Comparison of ENCODE assay signal across 8 cellular contexts in the genomic region with DNA sequence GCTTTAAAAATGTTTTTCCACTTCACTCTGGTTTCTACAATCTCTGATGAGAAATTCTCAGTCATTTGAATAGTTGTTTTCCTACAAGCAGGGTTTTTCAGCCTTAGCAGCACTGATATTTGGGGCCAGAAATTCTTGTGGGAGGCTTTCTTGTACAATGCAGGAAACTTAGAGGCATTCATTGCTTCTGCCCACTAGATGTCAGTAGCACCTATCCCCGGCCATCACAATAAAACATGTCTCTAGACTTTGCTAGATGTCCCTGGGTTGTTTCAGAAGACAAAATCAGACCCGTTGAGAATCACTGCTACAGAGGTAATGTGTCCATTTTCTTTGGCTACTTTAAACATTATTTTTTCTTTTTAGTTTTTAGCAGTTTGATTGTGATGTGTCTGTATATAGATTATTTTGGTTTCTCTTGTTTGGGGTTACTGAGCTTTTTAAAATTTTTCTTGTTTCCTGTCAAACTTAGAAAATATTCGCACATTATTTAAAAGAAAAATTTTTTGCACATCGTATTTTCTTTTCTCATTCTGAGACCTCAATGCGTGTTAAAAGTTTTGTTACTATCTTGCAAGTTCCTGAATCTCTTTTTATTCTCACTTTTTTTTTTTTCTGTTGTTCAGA.
DNase-seq lines count a peak whose midpoint lies in the region; ATAC-seq and TF ChIP-seq lines count a peak whose summit lies in the region.

No MANE protein-coding gene starts in this region.

- no peaks in the 10 kb centered on the region for H4K20me1 ChIP-seq in OCI-LY1 (ENCODE audit: insufficient read depth, low read length)

- no peak overlapping the region for H3K27ac ChIP-seq in OCI-LY1 (ENCODE audit: low read depth, low read length, poor library complexity, severe bottlenecking)
- no peak overlapping the region for H3K27ac ChIP-seq in dorsolateral prefrontal cortex

- no peak overlapping the region for H3K9ac ChIP-seq in OCI-LY1 (ENCODE audit: low read length)

- peaks cover 55% of the 10 kb centered on the region for H3K4me1 Mint-ChIP-seq in mesothelial cell of epicardium

- no peak overlapping the region for H3K4me2 ChIP-seq in OCI-LY1 (ENCODE audit: low read length)

- no peaks in the 10 kb centered on the region for H3K9me3 ChIP-seq in OCI-LY1 (ENCODE audit: low read length)

- H3K27me3 ChIP-seq in OCI-LY1 (ENCODE audit: insufficient read depth, low read length) (no peaks in the 10 kb centered on the region), dorsolateral prefrontal cortex (no peaks in the 10 kb centered on the region)

- H3K79me2 ChIP-seq in OCI-LY1 (ENCODE audit: insufficient read depth, low read length) = no peaks in the 10 kb centered on the region

- TF ChIP-seq CTCF in OCI-LY1 (IDR thresholded peaks at IDR 0.05; ENCODE audit: low read length) (peak; percentile 59), dorsolateral prefrontal cortex (IDR thresholded peaks at IDR 0.05 in 54 of 56, conservative IDR thresholded peaks at IDR 0.05 in 2 of 56; ENCODE audit: low read depth in 1 of 56, partially characterized antibody in 56 of 56) (peak in 55 of 56 donors; percentile 17 to 68 (median 52)), mesothelial cell of epicardium (IDR thresholded peaks at IDR 0.05; ENCODE audit: unreplicated experiment) (peak; percentile 32)

- no peaks in the 10 kb centered on the region for H3K36me3 ChIP-seq in OCI-LY1 (ENCODE audit: insufficient read depth, low read length)

- no peaks in the 10 kb centered on the region for H3K9me2 ChIP-seq in OCI-LY1 (ENCODE audit: low read depth, low read length)

- no peaks in the 10 kb centered on the region for H3K27me3 Mint-ChIP-seq in mesothelial cell of epicardium (ENCODE audit: low read depth)

- H3K4me3 ChIP-seq in OCI-LY1 (ENCODE audit: low read depth, low read length, poor library complexity, severe bottlenecking) (no peak overlapping the region), dorsolateral prefrontal cortex (no peak overlapping the region)

- no peaks in the 10 kb centered on the region for H3K4me1 ChIP-seq in OCI-LY1 (ENCODE audit: insufficient read depth, low read length, severe bottlenecking)

- no peaks in the 10 kb centered on the region for H3F3A ChIP-seq in OCI-LY1 (ENCODE audit: insufficient read depth, low read length)

- DNase-seq in stimulated activated CD4-positive, alpha-beta T cell treated with anti-CD3 and anti-CD28 coated beads, Interleukin-15, amount 100 ng/mL, for 24 hours = peak; percentile 1
- no peak for DNase-seq in stimulated activated CD4-positive, alpha-beta T cell treated with anti-CD3 and anti-CD28 coated beads, Interleukin-2, amount 100 ng/mL, for 24 hours
- DNase-seq in HK-2 (ENCODE audit: unreplicated experiment) (peak; percentile 6), dorsolateral prefrontal cortex (peak in 1 of 10 donors; percentile 17), mesothelial cell of epicardium (ENCODE audit: low spot score in 2 of 2, unreplicated experiment in 2 of 2) (no peak)
- DNase-seq in stimulated activated CD4-positive, alpha-beta T cell treated with anti-CD3 and anti-CD28 coated beads, Interleukin-4, amount 100 ng/mL, for 1 hour = no peak

- intact Hi-C loops in dorsolateral prefrontal cortex (cut with DNase I) = no loop called here

- peak; percentile 91 for ATAC-seq in GM21576 (IDR thresholded peaks at IDR 0.05; ENCODE audit: unreplicated experiment)

- H3K9me3 Mint-ChIP-seq in mesothelial cell of epicardium = no peaks in the 10 kb centered on the region

- H3K4me3 Mint-ChIP-seq in mesothelial cell of epicardium = peak overlapping the region; percentile 49

- H3K27ac Mint-ChIP-seq in mesothelial cell of epicardium = peak overlapping the region; percentile 94

- H2AFZ ChIP-seq in OCI-LY1 (ENCODE audit: low read length) = no peak overlapping the region

- no peaks in the 10 kb centered on the region for H3K36me3 Mint-ChIP-seq in mesothelial cell of epicardium

Comparison
In these comparisons a context has a peak if more than half of its experiments do, and no peak if none do; other contexts are left out.
1. DNase-seq: peak in stimulated activated CD4-positive, alpha-beta T cell treated with anti-CD3 and anti-CD28 coated beads, Interleukin-15, amount 100 ng/mL, for 24 hours (single experiment) and HK-2 (single experiment); none in stimulated activated CD4-positive, alpha-beta T cell treated with anti-CD3 and anti-CD28 coated beads, Interleukin-2, amount 100 ng/mL, for 24 hours (0 of 2), mesothelial cell of epicardium (0 of 2) and stimulated activated CD4-positive, alpha-beta T cell treated with anti-CD3 and anti-CD28 coated beads, Interleukin-4, amount 100 ng/mL, for 1 hour (single experiment).
2. Peak in every context shown above with its lines, with median percentiles within 50 percentile points of each other: CTCF ChIP-seq.